In the genomic region with DNA sequence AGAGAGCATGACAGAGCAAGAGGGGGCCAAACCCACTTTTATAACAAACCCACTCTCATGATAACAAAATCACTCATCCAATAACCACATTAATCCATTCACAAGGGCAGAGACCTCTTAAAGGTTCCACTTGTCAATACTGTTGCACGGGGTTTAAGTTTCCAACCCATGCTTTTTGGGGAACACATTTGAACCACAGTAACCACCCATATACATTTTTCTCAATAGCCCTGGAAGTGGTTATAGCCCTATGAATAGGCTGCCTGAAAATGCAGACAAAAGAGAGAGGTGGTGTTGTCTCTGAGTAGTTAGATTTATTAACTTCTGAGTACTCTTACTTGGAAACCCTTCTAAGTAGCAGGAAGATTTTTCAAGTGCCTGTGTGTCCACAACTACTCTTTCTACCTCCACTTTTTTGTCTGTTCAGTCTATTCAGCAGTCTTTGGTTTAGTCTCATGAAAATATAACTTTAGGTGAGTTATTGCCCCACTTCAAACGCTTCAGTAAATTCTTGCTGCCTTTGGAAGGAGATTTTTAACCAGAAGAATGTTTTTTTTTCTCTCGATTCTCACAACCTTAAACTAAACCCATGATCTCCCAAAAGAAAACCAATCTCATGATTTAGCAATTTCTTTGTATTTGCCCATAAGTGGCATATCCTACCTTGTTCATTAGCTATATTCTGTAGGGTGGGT, we compare ENCODE assay signal across 24 cellular contexts. TPM values are rescaled to one million over a fixed set of nuclear protein-coding genes. Genes with fewer than 3 reads are reported as not detected.
A peak's percentile ranks its signal among the peaks of the same experiment; 100 is the strongest.
DNase-seq lines count a peak whose midpoint lies in the region; ATAC-seq and TF ChIP-seq lines count a peak whose summit lies in the region.
"Had no signal": no experiment of that assay in that cellular context is flagged by ENCODE, and none has a peak within 500 bp of the region (broad histone marks: within the 10 kb centered on the region; RNA-seq: fewer than 3 reads in every experiment).

No MANE protein-coding gene starts in this region.

- H3F3A ChIP-seq in PC-9 (ENCODE audit: insufficient read depth, low read depth): peaks cover 19% of the 10 kb centered on the region

- H3K4me1 ChIP-seq in stomach (peaks cover 8 to 42% (median 20%) of the 10 kb centered on the region in 4 donors), PC-9 (replicated peaks; ENCODE audit: insufficient read depth) (peaks cover 30% of the 10 kb centered on the region)
- H3K4me1 ChIP-seq: gastrocnemius medialis had no signal

- H3K4me3 ChIP-seq in stomach (no peak overlapping the region), PC-9 (no peak overlapping the region)
- H3K4me3 ChIP-seq: gastrocnemius medialis had no signal

- peak; percentile 15 for DNase-seq in astrocyte of the hippocampus (ENCODE audit: low read depth, low spot score)
- DNase-seq in stimulated activated naive CD8-positive, alpha-beta T cell treated with anti-CD3 and anti-CD28 coated beads, Interleukin-15, Interleukin-2, amounts not matched to agents 100 U/mL and 50 U/mL, for 24 hours: no peak
- DNase-seq in stomach: no peak
- no peak for DNase-seq in Right ventricle myocardium superior
- DNase-seq in PC-9: no peak
- DNase-seq in glutamatergic neuron: no peak
- DNase-seq: activated CD4-positive, alpha-beta T cell treated with anti-CD3 and anti-CD28 coated beads, Interleukin-2, amount 50 U/mL, for 4 hours; activated gamma-delta T cell treated with Interleukin-2 at 50 U/mL for 16 hours; caudate nucleus; EL; gastrocnemius medialis; Karpas-422; left cardiac atrium; NCI-H1105; NCI-H2171; NCI-H69; nucleus accumbens; retina; SHP77 treated with DMSO at 0.1 percent for 48 hours; T-helper 17 cell had no signal

- no TSS peak for BruUV-seq in PC-9 (replicated peaks; lab: Mats Ljungman, UMichigan)

- no peak overlapping the region for H3K4me2 ChIP-seq in PC-9

- no peak for TF ChIP-seq EP300 in stomach (IDR thresholded peaks at IDR 0.05)

- H3K27ac Mint-ChIP-seq in glutamatergic neuron (ENCODE audit: unreplicated experiment): no peak overlapping the region
- H3K27ac Mint-ChIP-seq: T-helper 17 cell had no signal

- no peaks in the 10 kb centered on the region for H3K36me3 ChIP-seq in stomach
- 0 out of 2 replicates have a peak, but pooled peaks cover 4% of the 10 kb centered on the region for H3K36me3 ChIP-seq in PC-9 (ENCODE audit: low read depth)
- H3K36me3 ChIP-seq: gastrocnemius medialis had no signal

- ATAC-seq in GM18909 (IDR thresholded peaks at IDR 0.05; ENCODE audit: poor library complexity, unreplicated experiment): peak; percentile 37
- peak; percentile 42 for ATAC-seq in HG03066 (IDR thresholded peaks at IDR 0.05; ENCODE audit: low read depth, unreplicated experiment)
- peak; percentile 32 for ATAC-seq in stimulated activated naive CD8-positive, alpha-beta T cell treated with anti-CD3 and anti-CD28 coated beads, Interleukin-15, Interleukin-2, amounts not matched to agents 100 U/mL and 50 U/mL, for 24 hours
- no peak for ATAC-seq in Right ventricle myocardium superior (ENCODE audit: poor library complexity)
- ATAC-seq: gastrocnemius medialis, left cardiac atrium, T-helper 17 cell had no signal

- POLR2A ChIA-PET in PC-9 (lab: Charles Lee; ENCODE audit: unreplicated experiment): no interaction called here

- no peaks in the 10 kb centered on the region for H3K4me1 Mint-ChIP-seq in glutamatergic neuron (ENCODE audit: low read depth, unreplicated experiment)
- H3K4me1 Mint-ChIP-seq: T-helper 17 cell had no signal

- no peaks in the 10 kb centered on the region for H4K20me1 ChIP-seq in PC-9 (ENCODE audit: insufficient read depth)

- H3K36me3 Mint-ChIP-seq in glutamatergic neuron (ENCODE audit: unreplicated experiment): no peaks in the 10 kb centered on the region

- TF ChIP-seq CTCF in stomach (IDR thresholded peaks at IDR 0.05) (no peak), PC-9 (conservative IDR thresholded peaks at IDR 0.05) (no peak), glutamatergic neuron (IDR thresholded peaks at IDR 0.05; ENCODE audit: partially characterized antibody, unreplicated experiment) (no peak)

- H3K4me3 Mint-ChIP-seq in glutamatergic neuron (ENCODE audit: unreplicated experiment): no peak overlapping the region
- H3K4me3 Mint-ChIP-seq: T-helper 17 cell had no signal

- H3K9me3 Mint-ChIP-seq in glutamatergic neuron (ENCODE audit: unreplicated experiment): no peaks in the 10 kb centered on the region

- H3K9me3 ChIP-seq in stomach (no peaks in the 10 kb centered on the region), PC-9 (ENCODE audit: insufficient read depth, low read depth) (no peaks in the 10 kb centered on the region; the same call in 1 of the 2 replicates)
- H3K9me3 ChIP-seq: gastrocnemius medialis had no signal

- H3K79me2 ChIP-seq in PC-9 (ENCODE audit: low read depth): peaks cover 81% of the 10 kb centered on the region

- WGBS in stomach, 5 donors: 76 to 88% (median 80%) methylated on average over 3 of the region's 3 CpGs

- TF ChIP-seq POLR2A in stomach (IDR thresholded peaks at IDR 0.05): no peak

- H3K27ac ChIP-seq in stomach (no peak overlapping the region), PC-9 (no peak overlapping the region)
- H3K27ac ChIP-seq: gastrocnemius medialis, VCaP had no signal

- no peak overlapping the region for H2AFZ ChIP-seq in PC-9

- no peaks in the 10 kb centered on the region for H3K27me3 Mint-ChIP-seq in glutamatergic neuron (ENCODE audit: unreplicated experiment)

- no peaks in the 10 kb centered on the region for H3K27me3 ChIP-seq in stomach
- H3K27me3 ChIP-seq in PC-9 (ENCODE audit: insufficient read depth, low read depth): no peaks in the 10 kb centered on the region
- H3K27me3 ChIP-seq: gastrocnemius medialis had no signal

- intact Hi-C loops in stomach (cut with DNase I; ENCODE audit: low total_unique reads): no loop called here
- intact Hi-C loops in Right ventricle myocardium superior (cut with DNase I): no loop called here
- intact Hi-C loops in PC-9 (cut with micrococcal nuclease; ENCODE audit: unreplicated experiment): no loop called here

- H3K9me2 ChIP-seq in PC-9 (ENCODE audit: insufficient read depth): no peaks in the 10 kb centered on the region

- CTCF ChIA-PET in PC-9 (lab: Charles Lee): no interaction called here

RNA-seq across cellular contexts. Expression of gene ARHGEF28, which starts 42.6 kb away (rescaled TPM):
- total RNA-seq in stomach (100 to 1,000 TPM in 3 of 5 donors, 10 to 100 TPM in 2; 25.8 to 156 (median 111) TPM), Right ventricle myocardium superior (1.6 TPM), PC-9 (2021) (62.5 and 77.5 TPM in 2 replicates), glutamatergic neuron (ENCODE audit: unreplicated experiment) (0.47 TPM)
- polyA plus RNA-seq in stomach: 10 to 100 TPM; 13.9 to 16.2 (median 13.9) TPM
- total RNA-seq: OCI-LY7 had no signal

Comparison
In these comparisons a context has a peak if more than half of its experiments do, and no peak if none do; other contexts are left out.
1. RNA of gene ARHGEF28, which starts 42.6 kb away (total RNA-seq): 25.8 to 156 TPM in stomach and 62.5 to 77.5 TPM in PC-9; 1.6 TPM in Right ventricle myocardium superior (single experiment) and 0.47 TPM in glutamatergic neuron (single experiment); every median in the first group is over 10 times any median in the second.